In the genomic region with DNA sequence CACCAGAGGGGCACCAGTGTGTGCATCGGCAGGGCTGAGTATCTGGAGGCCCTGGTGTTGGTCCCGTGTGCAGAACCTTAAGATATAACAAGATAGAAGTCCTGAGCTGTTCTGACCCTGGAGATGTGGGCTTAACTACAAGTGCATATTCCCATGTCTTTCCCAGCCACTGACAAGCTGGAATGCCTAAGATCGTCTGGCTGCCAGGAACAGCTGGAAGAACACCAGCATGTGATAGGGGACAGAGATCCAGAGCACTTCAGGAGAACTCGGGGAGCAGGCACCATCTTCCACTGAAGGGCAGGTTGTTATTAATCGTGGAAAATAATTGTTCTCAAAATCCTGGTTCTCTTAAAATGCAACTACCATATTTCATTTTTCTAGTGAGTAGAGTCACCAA, we compare ENCODE assay signal across 1 cellular context.
TF ChIP-seq lines count a peak whose summit lies in the region.

No MANE protein-coding gene starts in this region.

TF ChIP-seq in SK-N-SH treated with all-trans-retinoic acid at 6 μM for 48 hours, 23 proteins besides CTCF, POLR2A, EP300 and RAD21 (continued from another document):
- TF ChIP-seq PPARA (CRISPR knock-in tag; IDR thresholded peaks at IDR 0.05; ENCODE audit: borderline replicate concordance) (no peak), ESRRG (CRISPR knock-in tag; IDR thresholded peaks at IDR 0.05) (no peak), ISL1 (CRISPR knock-in tag; IDR thresholded peaks at IDR 0.05) (no peak), ZNF565 (CRISPR knock-in tag; conservative IDR thresholded peaks at IDR 0.05; ENCODE audit: low read depth) (no peak), ARNTL (CRISPR knock-in tag; IDR thresholded peaks at IDR 0.05; ENCODE audit: borderline replicate concordance, low read depth) (no peak), ZFP3 (CRISPR knock-in tag; IDR thresholded peaks at IDR 0.05) (no peak)
TF ChIP-seq in SK-N-SH treated with all-trans-retinoic acid at 6 μM for 48 hours: peak in this region for 0.
